In the genomic region with DNA sequence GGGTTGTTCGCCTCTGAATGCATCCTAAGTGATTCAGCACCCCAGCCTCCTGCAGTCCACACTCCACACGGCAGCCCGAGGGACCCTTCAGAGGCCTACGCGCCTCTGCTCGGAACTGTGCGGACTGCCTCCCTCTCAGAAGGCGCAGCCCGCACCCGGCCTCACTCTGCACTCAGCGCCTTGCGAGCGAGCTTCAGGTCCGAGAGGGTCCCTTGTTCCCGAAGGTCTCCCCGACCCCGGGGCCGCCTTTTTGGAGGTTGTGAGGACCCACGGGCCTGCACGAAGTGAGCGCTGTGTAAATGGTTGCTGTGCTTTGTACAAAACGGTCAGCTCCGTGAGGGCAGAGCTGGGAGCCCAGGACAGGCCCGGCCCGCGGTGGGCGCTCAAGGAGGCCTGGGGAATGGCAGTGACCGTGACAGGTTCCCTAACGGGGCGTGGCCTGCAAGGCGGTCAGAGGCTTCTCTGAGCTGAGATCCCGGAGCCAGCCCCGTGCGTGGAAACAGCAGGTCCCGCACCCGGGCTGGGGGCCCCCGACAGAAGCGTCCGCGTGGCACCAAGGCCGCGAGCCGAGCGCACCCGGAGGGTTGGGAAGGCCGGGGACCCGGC, we compare ENCODE assay signal across 23 cellular contexts. TPM values are rescaled to one million over a fixed set of nuclear protein-coding genes. Genes with fewer than 3 reads are reported as not detected.
DNase-seq lines count a peak whose midpoint lies in the region; ATAC-seq and TF ChIP-seq lines count a peak whose summit lies in the region.
"Had no signal": no experiment of that assay in that cellular context is flagged by ENCODE, and none has a peak within 500 bp of the region (broad histone marks: within the 10 kb centered on the region; RNA-seq: fewer than 3 reads in every experiment).

No MANE protein-coding gene starts in this region.

- TF ChIP-seq POLR2A in prostate gland (IDR thresholded peaks at IDR 0.05), result no peak

- H3K9ac ChIP-seq in iPS-15b (ENCODE audit: low read depth, low read length), result no peak overlapping the region

- no peak for DNase-seq in activated naive CD4-positive, alpha-beta T cell treated with Interleukin-2 at 50 U/mL for 16 hours
- no peak for DNase-seq in T-helper 17 cell
- DNase-seq in retina, result peak; percentile 16
- no peak for DNase-seq in prostate gland (ENCODE audit: low spot score)
- no peak for DNase-seq in NCI-H2081 (lab: John Stamatoyannopoulos, UW)
- DNase-seq: activated CD8-positive, alpha-beta T cell treated with anti-CD3 and anti-CD28 coated beads, Interleukin-2, amount 10 ng/mL, durations not matched to agents 7 days and 5 days; activated naive CD4-positive, alpha-beta T cell; activated T-cell treated with anti-CD3 and anti-CD28 coated beads, Interleukin-2, amount 50 U/mL, for 1 hour; Caco-2; central memory CD4-positive, alpha-beta T cell; heart right ventricle; KBM-7; occipital lobe; stimulated activated CD4-positive, alpha-beta T cell treated with anti-CD3 and anti-CD28 coated beads, Interleukin-4, amount 100 ng/mL, for 24 hours had no signal

- 68% methylated on average over 46 of the region's 47 CpGs for WGBS in prostate gland

- H3K9me3 Mint-ChIP-seq in activated naive CD4-positive, alpha-beta T cell treated with anti-CD3 and anti-CD28 coated beads, Interleukin-2, amount 50 U/mL, for 24 hours, result no peaks in the 10 kb centered on the region
- H3K9me3 Mint-ChIP-seq: stimulated activated naive CD8-positive, alpha-beta T cell treated with anti-CD3 and anti-CD28 coated beads, Interleukin-15, Interleukin-2, amounts not matched to agents 100 ng/mL and 50 ng/mL, for 24 hours had no signal

- H3K4me1 Mint-ChIP-seq in activated naive CD4-positive, alpha-beta T cell treated with anti-CD3 and anti-CD28 coated beads, Interleukin-2, amount 50 U/mL, for 24 hours, result peaks cover 3% of the 10 kb centered on the region
- peaks cover 2% of the 10 kb centered on the region for H3K4me1 Mint-ChIP-seq in T-helper 17 cell

- no peaks in the 10 kb centered on the region for H3K36me3 Mint-ChIP-seq in activated naive CD4-positive, alpha-beta T cell treated with anti-CD3 and anti-CD28 coated beads, Interleukin-2, amount 50 U/mL, for 24 hours
- peaks cover 7% of the 10 kb centered on the region for H3K36me3 Mint-ChIP-seq in T-helper 17 cell (ENCODE audit: low read depth)

- no peak overlapping the region for H3K27ac Mint-ChIP-seq in activated naive CD4-positive, alpha-beta T cell treated with anti-CD3 and anti-CD28 coated beads, Interleukin-2, amount 50 U/mL, for 24 hours
- H3K27ac Mint-ChIP-seq in T-helper 17 cell, result no peak overlapping the region
- H3K27ac Mint-ChIP-seq: activated CD8-positive, alpha-beta T cell treated with anti-CD3 and anti-CD28 coated beads, Interleukin-2, amount 10 ng/mL, durations not matched to agents 7 days and 5 days; stimulated activated naive CD8-positive, alpha-beta T cell treated with anti-CD3 and anti-CD28 coated beads, Interleukin-15, Interleukin-2, amounts not matched to agents 100 ng/mL and 50 ng/mL, for 24 hours had no signal

- H3K9me3 ChIP-seq in T-helper 17 cell (ENCODE audit: control insufficient read depth, low read length, poor library complexity, severe bottlenecking) (no peaks in the 10 kb centered on the region), iPS-15b (ENCODE audit: control insufficient read depth, insufficient read depth, low read length) (no peaks in the 10 kb centered on the region), prostate gland (no peaks in the 10 kb centered on the region)
- H3K9me3 ChIP-seq: BE2C, Caco-2, heart right ventricle, right atrium auricular region had no signal

- no peak overlapping the region for H3K27ac ChIP-seq in prostate gland
- H3K27ac ChIP-seq: heart right ventricle, right atrium auricular region, tibial nerve had no signal

- peaks cover 19% of the 10 kb centered on the region for H3K36me3 ChIP-seq in iPS-15b (ENCODE audit: control insufficient read depth, insufficient read depth, low read length)
- H3K36me3 ChIP-seq in prostate gland, result no peaks in the 10 kb centered on the region
- H3K36me3 ChIP-seq: BE2C, heart right ventricle, right atrium auricular region, tibial nerve had no signal

- intact Hi-C loops in prostate gland (cut with DNase I), result no loop called here

- H3K27me3 ChIP-seq in iPS-15b (ENCODE audit: control insufficient read depth, insufficient read depth, low read length) (peaks cover 22% of the 10 kb centered on the region), prostate gland (replicated peaks; ENCODE audit: insufficient read depth) (peaks cover 5% of the 10 kb centered on the region)

- H3K4me1 ChIP-seq in iPS-15b (ENCODE audit: control insufficient read depth, insufficient read depth, low read length) (no peaks in the 10 kb centered on the region), prostate gland (replicated peaks) (no peaks in the 10 kb centered on the region)
- H3K4me1 ChIP-seq: BE2C, Caco-2 had no signal

- H3K4me3 ChIP-seq in iPS-15b (ENCODE audit: low read depth, low read length), result peak overlapping the region; percentile 32
- H3K4me3 ChIP-seq in prostate gland, result no peak overlapping the region
- H3K4me3 ChIP-seq: heart right ventricle, right atrium auricular region, tibial nerve had no signal

- no peak for TF ChIP-seq CTCF in prostate gland (IDR thresholded peaks at IDR 0.05)

- ATAC-seq in T-helper 17 cell (no peak), GM19328 (IDR thresholded peaks at IDR 0.05; ENCODE audit: unreplicated experiment) (no peak)
- ATAC-seq: activated CD4-positive, CD25-positive, alpha-beta regulatory T cell treated with anti-CD3 and anti-CD28 coated beads, Interleukin-2, amount 50 U/mL, for 24 hours; activated CD8-positive, alpha-beta T cell treated with anti-CD3 and anti-CD28 coated beads, Interleukin-2, amount 10 ng/mL, durations not matched to agents 7 days and 5 days; heart right ventricle had no signal

- peaks cover 34% of the 10 kb centered on the region for H3K27me3 Mint-ChIP-seq in activated naive CD4-positive, alpha-beta T cell treated with anti-CD3 and anti-CD28 coated beads, Interleukin-2, amount 50 U/mL, for 24 hours
- peaks cover 53% of the 10 kb centered on the region for H3K27me3 Mint-ChIP-seq in T-helper 17 cell

- H3K4me3 Mint-ChIP-seq in activated naive CD4-positive, alpha-beta T cell treated with anti-CD3 and anti-CD28 coated beads, Interleukin-2, amount 50 U/mL, for 24 hours, result peak overlapping the region; percentile 68
- H3K4me3 Mint-ChIP-seq in T-helper 17 cell, result peak overlapping the region; percentile 76
- H3K4me3 Mint-ChIP-seq: activated CD8-positive, alpha-beta T cell treated with anti-CD3 and anti-CD28 coated beads, Interleukin-2, amount 10 ng/mL, durations not matched to agents 7 days and 5 days; stimulated activated naive CD8-positive, alpha-beta T cell treated with anti-CD3 and anti-CD28 coated beads, Interleukin-15, Interleukin-2, amounts not matched to agents 100 ng/mL and 50 ng/mL, for 24 hours had no signal

RNA-seq across cellular contexts. Expression of a gene that starts 0.7 kb away (rescaled TPM):
- total RNA-seq in T-helper 17 cell, result under 1 TPM in 1 of 2 donors, not detected in 1; 0.22 TPM
- total RNA-seq in prostate gland, result 1 to 10 TPM in 1 of 2 donors, under 1 TPM in 1; 0.36 to 6.0 TPM
- total RNA-seq: activated CD8-positive, alpha-beta T cell treated with anti-CD3 and anti-CD28 coated beads, Interleukin-2, amount 10 ng/mL, durations not matched to agents 7 days and 5 days; lower leg skin had no signal
